17 cellular contexts compared by ENCODE assay signal in genomic region chr11:94785509-94785908, GRCh38. TPM values are rescaled to one million over a fixed set of nuclear protein-coding genes. Genes with fewer than 3 reads are reported as not detected.
A peak's percentile ranks its signal among the peaks of the same experiment; 100 is the strongest.
DNase-seq lines count a peak whose midpoint lies in the region; ATAC-seq, FAIRE-seq and TF ChIP-seq lines count a peak whose summit lies in the region.
"Had no signal": no experiment of that assay in that cellular context is flagged by ENCODE, and none has a peak within 500 bp of the region (broad histone marks: within the 10 kb centered on the region; RNA-seq: fewer than 3 reads in every experiment).

No MANE protein-coding gene starts in this region.

- peaks cover 62% of the 10 kb centered on the region for H3K4me1 ChIP-seq in A673 (ENCODE audit: insufficient read depth, low read length, poor library complexity, severe bottlenecking)
- H3K4me1 ChIP-seq in IMR-90 (ENCODE audit: control insufficient read depth, insufficient read depth, low read length): peaks cover 25% of the 10 kb centered on the region
- H3K4me1 ChIP-seq in astrocyte (ENCODE audit: insufficient read depth, low read length): peaks cover 29% of the 10 kb centered on the region
- peaks cover 12% of the 10 kb centered on the region for H3K4me1 ChIP-seq in mesenchymal stem cell (ENCODE audit: control insufficient read depth, insufficient read depth, low read depth, low read length)
- peaks cover 41 to 100% (median 65%) of the 10 kb centered on the region in 3 donors for H3K4me1 ChIP-seq in gastroesophageal sphincter

- DNase-seq in A673 (ENCODE audit: low spot score) (peak; percentile 96), IMR-90 (no peak), astrocyte (ENCODE audit: low read depth) (no peak), mesenchymal stem cell (no peak), GM12892 (ENCODE audit: insufficient read length) (no peak), NCI-H2029 (lab: John Stamatoyannopoulos, UW) (no peak)
- no peak for DNase-seq in activated CD4-positive, alpha-beta T cell treated with anti-CD3 and anti-CD28 coated beads, Interleukin-2, amount 10 ng/mL, durations not matched to agents 7 days and 5 days
- DNase-seq: activated CD8-positive, alpha-beta T cell treated with anti-CD3 and anti-CD28 coated beads, Interleukin-2, amount 10 ng/mL, durations not matched to agents 7 days and 5 days; activated T-cell treated with anti-CD3 and anti-CD28 coated beads, Interleukin-2, amount 50 U/mL, for 4 hours; NCI-H2081 treated with DMSO at 0.1 percent for 48 hours; stimulated activated CD4-positive, alpha-beta T cell treated with anti-CD3 and anti-CD28 coated beads, Interleukin-4, amount 100 ng/mL, for 1 hour; T-helper 1 cell had no signal

- H3K4me2 ChIP-seq in IMR-90 (ENCODE audit: low read depth, low read length): peak overlapping the region; percentile 27; the same call in 1 of the 2 replicates
- peak overlapping the region; percentile 17 for H3K4me2 ChIP-seq in astrocyte (ENCODE audit: low read length)
- no peak overlapping the region for H3K4me2 ChIP-seq in mesenchymal stem cell (ENCODE audit: low read length, poor library complexity, severe bottlenecking)

- peaks cover 50% of the 10 kb centered on the region for H4K20me1 ChIP-seq in IMR-90 (ENCODE audit: insufficient read depth, low read length)
- peaks cover 41% of the 10 kb centered on the region for H4K20me1 ChIP-seq in astrocyte (ENCODE audit: insufficient read depth, low read length)

- peaks cover 55% of the 10 kb centered on the region for H3K4me1 Mint-ChIP-seq in astrocyte (ENCODE audit: low read depth, unreplicated experiment)
- peaks cover 10% of the 10 kb centered on the region for H3K4me1 Mint-ChIP-seq in activated CD4-positive, alpha-beta T cell treated with anti-CD3 and anti-CD28 coated beads, Interleukin-2, amount 10 ng/mL, durations not matched to agents 7 days and 5 days

- H2BK20ac ChIP-seq in IMR-90 (ENCODE audit: low read depth, low read length): no peak overlapping the region

- H3K4me3 ChIP-seq in A673 (ENCODE audit: low read depth, low read length, poor library complexity, severe bottlenecking) (peak overlapping the region; percentile 2), IMR-90 (ENCODE audit: insufficient read depth, low read depth, low read length) (no peak overlapping the region), astrocyte (ENCODE audit: insufficient read depth, low read depth, low read length) (no peak overlapping the region), mesenchymal stem cell (ENCODE audit: insufficient read depth in 1 of 2, low read depth in 1 of 2, low read length in 2 of 2) (no peak overlapping the region), gastroesophageal sphincter (no peak overlapping the region)
- H3K4me3 ChIP-seq: left lung had no signal

- H2BK12ac ChIP-seq in mesenchymal stem cell (ENCODE audit: low read length in 2 of 2): no peak overlapping the region

- H4K91ac ChIP-seq in IMR-90 (ENCODE audit: insufficient read depth, low read depth, low read length) (no peak overlapping the region), mesenchymal stem cell (ENCODE audit: low read length) (no peak overlapping the region)

- H3K9ac ChIP-seq in IMR-90 (ENCODE audit: low read depth, low read length) (peak overlapping the region; percentile 35; the same call in 1 of the 2 replicates), astrocyte (ENCODE audit: low read length) (peak overlapping the region; percentile 20), mesenchymal stem cell (ENCODE audit: low read length) (peak overlapping the region; percentile 1)

- H3K4ac ChIP-seq in IMR-90 (ENCODE audit: low read depth, low read length) (no peak overlapping the region), mesenchymal stem cell (ENCODE audit: low read depth in 1 of 2, low read length in 2 of 2) (no peak overlapping the region)

- H3K27ac ChIP-seq in A673 (ENCODE audit: low read depth, low read length, poor library complexity, severe bottlenecking) (peak overlapping the region; percentile 6), IMR-90 (ENCODE audit: insufficient read depth, low read length) (no peak overlapping the region), astrocyte (ENCODE audit: low read depth, low read length) (no peak overlapping the region), mesenchymal stem cell (ENCODE audit: low read length, poor library complexity, severe bottlenecking) (no peak overlapping the region), gastroesophageal sphincter (peak overlapping the region in 1 of 4 donors; percentile 30)
- H3K27ac ChIP-seq: VCaP had no signal

- peak overlapping the region; percentile 8 for H3K27ac Mint-ChIP-seq in astrocyte (ENCODE audit: unreplicated experiment)
- H3K27ac Mint-ChIP-seq in activated CD4-positive, alpha-beta T cell treated with anti-CD3 and anti-CD28 coated beads, Interleukin-2, amount 10 ng/mL, durations not matched to agents 7 days and 5 days: no peak overlapping the region
- H3K27ac Mint-ChIP-seq: activated CD8-positive, alpha-beta T cell treated with anti-CD3 and anti-CD28 coated beads, Interleukin-2, amount 10 ng/mL, durations not matched to agents 7 days and 5 days; activated naive CD4-positive, alpha-beta T cell treated with anti-CD3 and anti-CD28 coated beads, Interleukin-2, amount 50 U/mL, for 72 hours had no signal

- peak overlapping the region; percentile 51 for H4K5ac ChIP-seq in IMR-90 (ENCODE audit: low read depth, low read length)

- H2BK5ac ChIP-seq in IMR-90 (ENCODE audit: low read depth, low read length, poor library complexity, severe bottlenecking): no peak overlapping the region
- no peak overlapping the region for H2BK5ac ChIP-seq in mesenchymal stem cell (ENCODE audit: low read depth, low read length, poor library complexity, severe bottlenecking)

- dilution Hi-C loops in IMR-90 (cut with HindIII; ENCODE audit: low sequenced_read_pairs, unreplicated experiment): no loop called here

- TF ChIP-seq POLR2A in IMR-90 (IDR thresholded peaks at IDR 0.05; ENCODE audit: low read depth, low read length) (no peak), gastroesophageal sphincter (IDR thresholded peaks at IDR 0.05) (no peak), GM12892 (IDR thresholded peaks at IDR 0.05; ENCODE audit: low read depth, low read length) (no peak)

- no peak overlapping the region for H3K56ac ChIP-seq in IMR-90 (ENCODE audit: extremely low read depth, insufficient read depth, low read length)

- in situ Hi-C loops in IMR-90 (cut with MboI; ENCODE audit: low sequenced_read_pairs): no loop called here

- no peak overlapping the region for H2AK9ac ChIP-seq in IMR-90 (replicated peaks; ENCODE audit: low read depth, low read length, poor library complexity)

- no CpG with 5 or more reads among the region's 4 CpGs for WGBS in IMR-90 (ENCODE audit: extremely low coverage in 2 of 2, insufficient read length in 1 of 2), 2 experiments
- 18% methylated on average over 3 of the region's 4 CpGs for WGBS in mesenchymal stem cell
- WGBS in gastroesophageal sphincter (ENCODE audit: low coverage in 1 of 2), 2 donors: 33 to 37% methylated on average over 3 to 4 of the region's 4 CpGs

- no peaks in the 10 kb centered on the region for H3K9me3 Mint-ChIP-seq in astrocyte (ENCODE audit: unreplicated experiment)
- no peaks in the 10 kb centered on the region for H3K9me3 Mint-ChIP-seq in activated CD4-positive, alpha-beta T cell treated with anti-CD3 and anti-CD28 coated beads, Interleukin-2, amount 10 ng/mL, durations not matched to agents 7 days and 5 days
- H3K9me3 Mint-ChIP-seq: activated naive CD4-positive, alpha-beta T cell treated with anti-CD3 and anti-CD28 coated beads, Interleukin-2, amount 50 U/mL, for 72 hours; activated T-cell treated with anti-CD3 and anti-CD28 coated beads, Interleukin-2, amount 50 U/mL, for 4 hours had no signal

- peaks cover 90% of the 10 kb centered on the region for H3K79me2 ChIP-seq in astrocyte (ENCODE audit: insufficient read depth, low read length)

- H3K23ac ChIP-seq in IMR-90 (ENCODE audit: low read depth, low read length): no peak overlapping the region
- H3K23ac ChIP-seq in mesenchymal stem cell (ENCODE audit: low read length in 2 of 2): no peak overlapping the region

- peaks cover 42 to 77% of the 10 kb centered on the region in 2 experiments for H3K79me1 ChIP-seq in IMR-90 (ENCODE audit: low read depth in 1 of 2, low read length in 2 of 2)
- H3K79me1 ChIP-seq in mesenchymal stem cell (replicated peaks; ENCODE audit: low read length, poor library complexity, severe bottlenecking): peaks cover 5% of the 10 kb centered on the region

- H3K27me3 Mint-ChIP-seq in astrocyte (ENCODE audit: low read depth, unreplicated experiment): no peaks in the 10 kb centered on the region
- H3K27me3 Mint-ChIP-seq in activated CD4-positive, alpha-beta T cell treated with anti-CD3 and anti-CD28 coated beads, Interleukin-2, amount 10 ng/mL, durations not matched to agents 7 days and 5 days: peaks cover 8% of the 10 kb centered on the region

- H3K27me3 ChIP-seq in A673 (replicated peaks; ENCODE audit: insufficient read depth, low read depth, low read length, poor library complexity) (no peaks in the 10 kb centered on the region), IMR-90 (ENCODE audit: control insufficient read depth, insufficient read depth, low read length) (no peaks in the 10 kb centered on the region), astrocyte (ENCODE audit: insufficient read depth, low read length) (no peaks in the 10 kb centered on the region), mesenchymal stem cell (ENCODE audit: control insufficient read depth in 1 of 2, insufficient read depth in 1 of 2, low read length in 2 of 2) (no peaks in the 10 kb centered on the region), gastroesophageal sphincter (no peaks in the 10 kb centered on the region)
- H3K27me3 ChIP-seq: left lung had no signal

- POLR2A ChIA-PET in A673 (lab: Charles Lee; ENCODE audit: low non-redundant PET) (no interaction called here), IMR-90 (lab: Charles Lee; ENCODE audit: unreplicated experiment) (no interaction called here)
- POLR2A ChIA-PET in activated CD4-positive, alpha-beta T cell treated with anti-CD3 and anti-CD28 coated beads, Interleukin-2, amount 10 ng/mL, durations not matched to agents 7 days and 5 days (lab: Charles Lee): no interaction called here

- no peak for TF ChIP-seq EP300 in gastroesophageal sphincter (IDR thresholded peaks at IDR 0.05)

- H2BK15ac ChIP-seq in IMR-90 (ENCODE audit: low read depth, low read length) (no peak overlapping the region), mesenchymal stem cell (ENCODE audit: low read depth, poor library complexity, severe bottlenecking) (no peak overlapping the region)

- intact Hi-C loops in A673 (cut with micrococcal nuclease; ENCODE audit: unreplicated experiment) (loop anchor here (2.0 kb wide), 1 partner anchor 15 kb away; no protein-coding TSS in a partner anchor), IMR-90 (cut with micrococcal nuclease) (no loop called here)

- H3K9me3 ChIP-seq in A673 (ENCODE audit: low read depth, low read length, poor library complexity, severe bottlenecking): no peaks in the 10 kb centered on the region
- no peaks in the 10 kb centered on the region for H3K9me3 ChIP-seq in IMR-90 (ENCODE audit: control insufficient read depth, insufficient read depth, low read length)
- H3K9me3 ChIP-seq in astrocyte (ENCODE audit: insufficient read depth, low read depth, low read length): no peaks in the 10 kb centered on the region
- no peaks in the 10 kb centered on the region for H3K9me3 ChIP-seq in mesenchymal stem cell (ENCODE audit: control insufficient read depth, low read length)
- no peaks in the 10 kb centered on the region for H3K9me3 ChIP-seq in gastroesophageal sphincter
- H3K9me3 ChIP-seq: left lung had no signal

- H3K36me3 ChIP-seq in A673 (ENCODE audit: insufficient read depth, low read length, poor library complexity, severe bottlenecking) (no peaks in the 10 kb centered on the region), IMR-90 (ENCODE audit: control insufficient read depth, insufficient read depth, low read length) (no peaks in the 10 kb centered on the region), astrocyte (ENCODE audit: insufficient read depth, low read length) (no peaks in the 10 kb centered on the region), mesenchymal stem cell (ENCODE audit: control insufficient read depth in 1 of 2, insufficient read depth in 2 of 2, low read depth in 1 of 2, low read length in 2 of 2) (no peaks in the 10 kb centered on the region), gastroesophageal sphincter (no peaks in the 10 kb centered on the region)
- H3K36me3 ChIP-seq: left lung had no signal

- no peak for ATAC-seq in IMR-90 (ENCODE audit: low read depth)
- ATAC-seq in gastroesophageal sphincter: no peak
- ATAC-seq: activated CD8-positive, alpha-beta T cell treated with anti-CD3 and anti-CD28 coated beads, Interleukin-2, amount 10 ng/mL, durations not matched to agents 7 days and 5 days; activated naive CD4-positive, alpha-beta T cell treated with anti-CD3 and anti-CD28 coated beads, Interleukin-2, amount 50 U/mL, for 72 hours; activated T-cell treated with anti-CD3 and anti-CD28 coated beads, Interleukin-2, amount 50 U/mL, for 4 hours; left lung had no signal

- H2AFZ ChIP-seq in IMR-90 (replicated peaks; ENCODE audit: low read length, poor library complexity) (no peak overlapping the region), astrocyte (ENCODE audit: low read depth, low read length) (no peak overlapping the region), mesenchymal stem cell (ENCODE audit: low read depth, low read length) (no peak overlapping the region)

- H2BK120ac ChIP-seq in IMR-90 (ENCODE audit: low read depth, low read length) (no peak overlapping the region), mesenchymal stem cell (ENCODE audit: low read depth, low read length) (no peak overlapping the region)

- no peak overlapping the region for H3K14ac ChIP-seq in IMR-90 (replicated peaks; ENCODE audit: low read depth, low read length)
- no peak overlapping the region for H3K14ac ChIP-seq in mesenchymal stem cell (ENCODE audit: low read length in 2 of 2)

- no peaks in the 10 kb centered on the region for H3K36me3 Mint-ChIP-seq in astrocyte (ENCODE audit: low read depth, unreplicated experiment)
- no peaks in the 10 kb centered on the region for H3K36me3 Mint-ChIP-seq in activated CD4-positive, alpha-beta T cell treated with anti-CD3 and anti-CD28 coated beads, Interleukin-2, amount 10 ng/mL, durations not matched to agents 7 days and 5 days (ENCODE audit: low read depth)
- H3K36me3 Mint-ChIP-seq: activated naive CD4-positive, alpha-beta T cell treated with anti-CD3 and anti-CD28 coated beads, Interleukin-2, amount 50 U/mL, for 72 hours had no signal

- H3K18ac ChIP-seq in IMR-90 (ENCODE audit: low read depth, low read length) (peak overlapping the region; percentile 28; the same call in 1 of the 2 replicates), mesenchymal stem cell (ENCODE audit: low read depth in 1 of 2, low read length in 2 of 2) (no peak overlapping the region)

- BruUV-seq in A673 (replicated peaks; lab: Mats Ljungman, UMichigan) (no TSS peak), IMR-90 (replicated peaks; lab: Mats Ljungman, UMichigan) (no TSS peak)

- no peak for TF ChIP-seq RAD21 in IMR-90 (IDR thresholded peaks at IDR 0.05; ENCODE audit: low read length)

- peaks cover 18% of the 10 kb centered on the region for H3K9me1 ChIP-seq in IMR-90 (ENCODE audit: insufficient read depth, low read length)

- H4K8ac ChIP-seq in IMR-90 (ENCODE audit: low read depth in 2 of 2, low read length in 2 of 2): no peak overlapping the region
- H4K8ac ChIP-seq in mesenchymal stem cell (ENCODE audit: low read length): no peak overlapping the region

- CTCF ChIA-PET in A673 (lab: Charles Lee) (interaction anchor here (0.5 to 1.0 kb wide), 3 partner anchors 9 to 91 kb away, joined by 3 to 4 read pairs (median 3); no protein-coding TSS in a partner anchor), IMR-90 (lab: Yijun Ruan, JAX) (interaction anchor here (1.7 kb wide), 1 partner anchor 9 kb away, joined by 7 read pairs; no protein-coding TSS in a partner anchor)
- CTCF ChIA-PET in activated CD4-positive, alpha-beta T cell treated with anti-CD3 and anti-CD28 coated beads, Interleukin-2, amount 10 ng/mL, durations not matched to agents 7 days and 5 days (lab: Charles Lee): interaction anchor here (1.1 kb wide), 1 partner anchor 9 kb away, joined by 3 read pairs; no protein-coding TSS in a partner anchor

- no peak overlapping the region for H2AK5ac ChIP-seq in IMR-90 (ENCODE audit: low read depth, low read length)
- H2AK5ac ChIP-seq in mesenchymal stem cell (ENCODE audit: low read length, severe bottlenecking): peak overlapping the region; percentile 62

- FAIRE-seq in astrocyte (lab: Jason Lieb, UNC): no peak
- no peak for FAIRE-seq in GM12892 (lab: Jason Lieb, UNC)
- FAIRE-seq: colon had no signal

- no peak overlapping the region for H3K4me3 Mint-ChIP-seq in astrocyte (ENCODE audit: unreplicated experiment)
- no peak overlapping the region for H3K4me3 Mint-ChIP-seq in activated CD4-positive, alpha-beta T cell treated with anti-CD3 and anti-CD28 coated beads, Interleukin-2, amount 10 ng/mL, durations not matched to agents 7 days and 5 days
- H3K4me3 Mint-ChIP-seq: activated CD8-positive, alpha-beta T cell treated with anti-CD3 and anti-CD28 coated beads, Interleukin-2, amount 10 ng/mL, durations not matched to agents 7 days and 5 days; activated T-cell treated with anti-CD3 and anti-CD28 coated beads, Interleukin-2, amount 50 U/mL, for 4 hours had no signal

- TF ChIP-seq CTCF in A673 (conservative IDR thresholded peaks at IDR 0.05; ENCODE audit: low read depth, low read length) (no peak), IMR-90 (conservative IDR thresholded peaks at IDR 0.05; ENCODE audit: low read depth, low read length) (no peak), astrocyte (IDR thresholded peaks at IDR 0.05; ENCODE audit: insufficient read depth, low read depth, low read length) (no peak), gastroesophageal sphincter (IDR thresholded peaks at IDR 0.05) (no peak)

RNA-seq across cellular contexts. Expression of gene AMOTL1, which starts 17.4 kb away (rescaled TPM):
- total RNA-seq in A673 (2021): 67.8 and 68.5 TPM in 2 replicates
- 49.5 and 58.6 TPM in 2 replicates for total RNA-seq in IMR-90 (2012; rRNA removed)
- polyA plus RNA-seq in IMR-90 (2012; rRNA removed): 18.4 and 18.6 TPM in 2 replicates
- polyA plus RNA-seq in IMR-90 (2012; cell fraction: cytosol; rRNA removed): 7.3 and 11.0 TPM in 2 replicates
- polyA plus RNA-seq in IMR-90 (2012; cell fraction: nucleus; rRNA removed; ENCODE audit: low replicate concordance): 12.2 and 20.9 TPM in 2 replicates
- 46.1 and 47.8 TPM in 2 replicates for total RNA-seq in astrocyte
- 20.5 TPM for polyA plus RNA-seq in mesenchymal stem cell (2013, experiment 1 of 2)
- 19.9 TPM for polyA plus RNA-seq in mesenchymal stem cell (2013, experiment 2 of 2)
- total RNA-seq in gastroesophageal sphincter: 100 to 1,000 TPM; 136 to 215 (median 176) TPM
- 0.02 TPM for polyA plus RNA-seq in GM12892 (2012; ENCODE audit: missing spikeins)
- total RNA-seq in activated CD4-positive, alpha-beta T cell treated with anti-CD3 and anti-CD28 coated beads, Interleukin-2, amount 10 ng/mL, durations not matched to agents 7 days and 5 days: 1 to 10 TPM; 3.1 to 4.0 TPM
